Comparison of ENCODE assay signal across 14 cellular contexts in the genomic region with DNA sequence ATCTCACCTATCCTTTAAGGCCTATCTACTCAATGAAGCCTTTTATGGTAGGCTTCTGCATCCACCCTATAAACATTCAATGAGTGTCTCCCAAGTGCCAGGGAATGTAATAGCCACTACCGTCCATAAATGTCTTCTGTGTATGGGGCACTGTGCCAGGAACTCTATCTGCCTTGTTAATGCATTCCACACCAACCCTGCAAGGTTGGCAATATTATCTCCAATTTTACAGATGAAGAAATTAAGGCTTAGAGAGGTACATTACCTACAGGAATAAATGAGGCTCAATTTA. TPM values are rescaled to one million over a fixed set of nuclear protein-coding genes. Genes with fewer than 3 reads are reported as not detected.
A peak's percentile ranks its signal among the peaks of the same experiment; 100 is the strongest.
DNase-seq lines count a peak whose midpoint lies in the region; ATAC-seq and TF ChIP-seq lines count a peak whose summit lies in the region.
"Had no signal": no experiment of that assay in that cellular context is flagged by ENCODE, and none has a peak within 500 bp of the region (broad histone marks: within the 10 kb centered on the region; RNA-seq: fewer than 3 reads in every experiment).

No MANE protein-coding gene starts in this region.

- no peaks in the 10 kb centered on the region for H3K9me3 Mint-ChIP-seq in activated T-helper 2 cell treated with anti-CD3 and anti-CD28 coated beads, Interferon-gamma antibody, Interleukin-2, Interleukin-4, amounts not matched to agents 10 μg/mL and 5 μg/mL and 100 μg/mL, durations not matched to agents 14 hours and 24 hours and 36 hours

- H3K27me3 ChIP-seq in BLaER1: no peaks in the 10 kb centered on the region
- H3K27me3 ChIP-seq in muscle layer of duodenum (ENCODE audit: low read depth, low read length): no peaks in the 10 kb centered on the region
- H3K27me3 ChIP-seq: right lobe of liver had no signal

- CTCF ChIA-PET in HEK293 (lab: Yijun Ruan, JAX): no interaction called here

- H4K20me1 ChIP-seq in BLaER1: peaks cover 43% of the 10 kb centered on the region; the same call in 1 of the 2 replicates

- peak overlapping the region; percentile 46 for H3K27ac Mint-ChIP-seq in activated T-helper 2 cell treated with anti-CD3 and anti-CD28 coated beads, Interferon-gamma antibody, Interleukin-2, Interleukin-4, amounts not matched to agents 10 μg/mL and 5 μg/mL and 100 μg/mL, durations not matched to agents 14 hours and 24 hours and 36 hours

- DNase-seq in activated T-helper 2 cell treated with anti-CD3 and anti-CD28 coated beads, Interferon-gamma antibody, Interleukin-2, Interleukin-4, amounts not matched to agents 10 μg/mL and 5 μg/mL and 100 μg/mL, durations not matched to agents 14 hours and 24 hours and 36 hours (ENCODE audit: low spot score): no peak
- DNase-seq in NCI-H226 (no peak), GF-D8 (lab: John Stamatoyannopoulos, UW) (no peak), NCI-H1694 (lab: John Stamatoyannopoulos, UW) (no peak)
- DNase-seq: DND-41, GOT3, NCI-H774, right lobe of liver had no signal

- no peak overlapping the region for H3K4me3 Mint-ChIP-seq in activated T-helper 2 cell treated with anti-CD3 and anti-CD28 coated beads, Interferon-gamma antibody, Interleukin-2, Interleukin-4, amounts not matched to agents 10 μg/mL and 5 μg/mL and 100 μg/mL, durations not matched to agents 14 hours and 24 hours and 36 hours (ENCODE audit: low read depth)

- H3K4me1 ChIP-seq in BLaER1: peaks cover 100% of the 10 kb centered on the region
- peaks cover 12% of the 10 kb centered on the region for H3K4me1 ChIP-seq in HEK293 (ENCODE audit: control insufficient read depth, insufficient read depth, low read length)
- H3K4me1 ChIP-seq in muscle layer of duodenum (ENCODE audit: control insufficient read depth in 1 of 2, insufficient read depth in 2 of 2, low read length in 2 of 2): peaks cover 54 to 81% of the 10 kb centered on the region in 2 donors

- no peaks in the 10 kb centered on the region for H3K27me3 Mint-ChIP-seq in activated T-helper 2 cell treated with anti-CD3 and anti-CD28 coated beads, Interferon-gamma antibody, Interleukin-2, Interleukin-4, amounts not matched to agents 10 μg/mL and 5 μg/mL and 100 μg/mL, durations not matched to agents 14 hours and 24 hours and 36 hours (ENCODE audit: low read depth)

- H3K36me3 ChIP-seq in BLaER1 (peaks cover 21% of the 10 kb centered on the region; the same call in 1 of the 2 replicates), HEK293 (ENCODE audit: control insufficient read depth in 2 of 2, insufficient read depth in 1 of 2, low read length in 2 of 2) (peaks cover 0 to 3% of the 10 kb centered on the region in 2 experiments; a peak in 1 of 3 replicates), muscle layer of duodenum (ENCODE audit: control insufficient read depth in 1 of 2, insufficient read depth in 2 of 2, low read length in 2 of 2) (peaks cover 0 to 3% of the 10 kb centered on the region in 2 donors)
- H3K36me3 ChIP-seq: right lobe of liver had no signal

- H3K4me2 ChIP-seq in BLaER1: peak overlapping the region; percentile 92

- peak overlapping the region; percentile 90 for H3K27ac ChIP-seq in BLaER1
- H3K27ac ChIP-seq in HEK293 (ENCODE audit: extremely low read depth, low read depth, low read length): no peak overlapping the region
- H3K27ac ChIP-seq in muscle layer of duodenum (ENCODE audit: low read length): peak overlapping the region; percentile 57

- TF ChIP-seq CTCF in HEK293 (tag by site-specific recombination; IDR thresholded peaks at IDR 0.05): no peak

- H3K36me3 Mint-ChIP-seq in activated T-helper 2 cell treated with anti-CD3 and anti-CD28 coated beads, Interferon-gamma antibody, Interleukin-2, Interleukin-4, amounts not matched to agents 10 μg/mL and 5 μg/mL and 100 μg/mL, durations not matched to agents 14 hours and 24 hours and 36 hours (ENCODE audit: low read depth): peaks cover 68% of the 10 kb centered on the region

- intact Hi-C loops in activated T-helper 2 cell treated with anti-CD3 and anti-CD28 coated beads, Interferon-gamma antibody, Interleukin-2, Interleukin-4, amounts not matched to agents 10 μg/mL and 5 μg/mL and 100 μg/mL, durations not matched to agents 14 hours and 24 hours and 36 hours (cut with micrococcal nuclease): loop anchor here (2.0 kb wide), 1 partner anchor 24 kb away; no protein-coding TSS in a partner anchor

- POLR2A ChIA-PET in HEK293 (lab: Yijun Ruan, JAX): interaction anchor here (1.3 kb wide), 1 partner anchor 20 kb away, joined by 3 read pairs; a partner anchor contains a TSS

- no peaks in the 10 kb centered on the region for H3K9me3 ChIP-seq in BLaER1
- no peaks in the 10 kb centered on the region for H3K9me3 ChIP-seq in HEK293 (ENCODE audit: control insufficient read depth, insufficient read depth, low read depth, low read length)
- no peaks in the 10 kb centered on the region for H3K9me3 ChIP-seq in muscle layer of duodenum (ENCODE audit: control insufficient read depth in 1 of 2, low read length in 2 of 2)
- H3K9me3 ChIP-seq: right lobe of liver had no signal

- peaks cover 74% of the 10 kb centered on the region for H3K4me1 Mint-ChIP-seq in activated T-helper 2 cell treated with anti-CD3 and anti-CD28 coated beads, Interferon-gamma antibody, Interleukin-2, Interleukin-4, amounts not matched to agents 10 μg/mL and 5 μg/mL and 100 μg/mL, durations not matched to agents 14 hours and 24 hours and 36 hours (ENCODE audit: low read depth)

- no peak overlapping the region for H3K4me3 ChIP-seq in BLaER1
- no peak overlapping the region for H3K4me3 ChIP-seq in HEK293 (ENCODE audit: low read depth, low read length)
- H3K4me3 ChIP-seq in muscle layer of duodenum (ENCODE audit: low read depth in 1 of 2, low read length in 2 of 2): no peak overlapping the region
- H3K4me3 ChIP-seq: right lobe of liver had no signal

- no peak overlapping the region for H3K9ac ChIP-seq in BLaER1

- no peak for ATAC-seq in HG02642 (IDR thresholded peaks at IDR 0.05; ENCODE audit: poor library complexity, unreplicated experiment)
- ATAC-seq: right lobe of liver had no signal

TF ChIP-seq in HEK293, 187 proteins besides CTCF, POLR2A, EP300 and RAD21 (continues in another document):
- TF ChIP-seq, protein P1, sequence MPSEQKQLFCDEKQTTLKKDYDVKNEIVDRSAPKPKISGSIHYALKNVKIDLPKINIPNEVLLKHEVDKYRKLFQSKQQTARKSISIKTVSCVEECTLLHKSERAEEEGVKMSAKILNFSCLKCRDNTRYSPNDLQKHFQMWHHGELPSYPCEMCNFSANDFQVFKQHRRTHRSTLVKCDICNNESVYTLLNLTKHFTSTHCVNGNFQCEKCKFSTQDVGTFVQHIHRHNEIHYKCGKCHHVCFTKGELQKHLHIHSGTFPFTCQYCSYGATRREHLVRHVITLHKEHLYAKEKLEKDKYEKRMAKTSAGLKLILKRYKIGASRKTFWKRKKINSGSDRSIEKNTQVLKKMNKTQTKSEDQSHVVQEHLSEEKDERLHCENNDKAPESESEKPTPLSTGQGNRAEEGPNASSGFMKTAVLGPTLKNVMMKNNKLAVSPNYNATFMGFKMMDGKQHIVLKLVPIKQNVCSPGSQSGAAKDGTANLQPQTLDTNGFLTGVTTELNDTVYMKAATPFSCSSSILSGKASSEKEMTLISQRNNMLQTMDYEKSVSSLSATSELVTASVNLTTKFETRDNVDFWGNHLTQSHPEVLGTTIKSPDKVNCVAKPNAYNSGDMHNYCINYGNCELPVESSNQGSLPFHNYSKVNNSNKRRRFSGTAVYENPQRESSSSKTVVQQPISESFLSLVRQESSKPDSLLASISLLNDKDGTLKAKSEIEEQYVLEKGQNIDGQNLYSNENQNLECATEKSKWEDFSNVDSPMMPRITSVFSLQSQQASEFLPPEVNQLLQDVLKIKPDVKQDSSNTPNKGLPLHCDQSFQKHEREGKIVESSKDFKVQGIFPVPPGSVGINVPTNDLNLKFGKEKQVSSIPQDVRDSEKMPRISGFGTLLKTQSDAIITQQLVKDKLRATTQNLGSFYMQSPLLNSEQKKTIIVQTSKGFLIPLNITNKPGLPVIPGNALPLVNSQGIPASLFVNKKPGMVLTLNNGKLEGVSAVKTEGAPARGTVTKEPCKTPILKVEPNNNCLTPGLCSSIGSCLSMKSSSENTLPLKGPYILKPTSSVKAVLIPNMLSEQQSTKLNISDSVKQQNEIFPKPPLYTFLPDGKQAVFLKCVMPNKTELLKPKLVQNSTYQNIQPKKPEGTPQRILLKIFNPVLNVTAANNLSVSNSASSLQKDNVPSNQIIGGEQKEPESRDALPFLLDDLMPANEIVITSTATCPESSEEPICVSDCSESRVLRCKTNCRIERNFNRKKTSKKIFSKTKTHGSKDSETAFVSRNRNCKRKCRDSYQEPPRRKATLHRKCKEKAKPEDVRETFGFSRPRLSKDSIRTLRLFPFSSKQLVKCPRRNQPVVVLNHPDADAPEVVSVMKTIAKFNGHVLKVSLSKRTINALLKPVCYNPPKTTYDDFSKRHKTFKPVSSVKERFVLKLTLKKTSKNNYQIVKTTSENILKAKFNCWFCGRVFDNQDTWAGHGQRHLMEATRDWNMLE (tag by site-specific recombination; conservative IDR thresholded peaks at IDR 0.05; ENCODE audit: low read depth): no peak
- TF ChIP-seq KLF1 (tag by site-specific recombination; IDR thresholded peaks at IDR 0.05) (0 out of 2 replicates have a peak, but pooled peaks have one; percentile 20), ZNF600 (tag by site-specific recombination; IDR thresholded peaks at IDR 0.05) (no peak), ZNF335 (tag by site-specific recombination; conservative IDR thresholded peaks at IDR 0.05) (peak; percentile 24; the same call in 1 of the 2 replicates), ZNF830 (tag by site-specific recombination; IDR thresholded peaks at IDR 0.05; ENCODE audit: low read depth) (no peak), REPIN1 (tag by site-specific recombination; IDR thresholded peaks at IDR 0.05; ENCODE audit: low read depth) (no peak), SETDB1 (IDR thresholded peaks at IDR 0.05; ENCODE audit: insufficient read length, low read length) (no peak), ZNF138 (tag by site-specific recombination; IDR thresholded peaks at IDR 0.05; ENCODE audit: borderline replicate concordance) (no peak), SP7 (tag by site-specific recombination; IDR thresholded peaks at IDR 0.05) (no peak), YY2 (tag by site-specific recombination; IDR thresholded peaks at IDR 0.05) (0 out of 2 replicates have a peak, but pooled peaks have one; percentile 4), HOXA7 (CRISPR knock-in tag; IDR thresholded peaks at IDR 0.05; ENCODE audit: borderline replicate concordance) (no peak), OSR2 (tag by site-specific recombination; IDR thresholded peaks at IDR 0.05) (no peak), YY1 (tag by site-specific recombination; IDR thresholded peaks at IDR 0.05) (no peak), ZNF707 (tag by site-specific recombination; IDR thresholded peaks at IDR 0.05) (no peak)

RNA-seq across cellular contexts. Expression of a gene that starts 20.0 kb away (rescaled TPM):
- 45.6 and 49.5 TPM in 2 replicates for total RNA-seq in activated T-helper 2 cell treated with anti-CD3 and anti-CD28 coated beads, Interferon-gamma antibody, Interleukin-2, Interleukin-4, amounts not matched to agents 10 μg/mL and 5 μg/mL and 100 μg/mL, durations not matched to agents 14 hours and 24 hours and 36 hours

RNA-seq across cellular contexts. Expression of a gene that starts 34.9 kb away (rescaled TPM):
- total RNA-seq in activated T-helper 2 cell treated with anti-CD3 and anti-CD28 coated beads, Interferon-gamma antibody, Interleukin-2, Interleukin-4, amounts not matched to agents 10 μg/mL and 5 μg/mL and 100 μg/mL, durations not matched to agents 14 hours and 24 hours and 36 hours: 0.37 and 0.67 TPM in 2 replicates
- total RNA-seq: epithelial cell of proximal tubule, kidney, right lobe of liver had no signal
